In the genomic region with DNA sequence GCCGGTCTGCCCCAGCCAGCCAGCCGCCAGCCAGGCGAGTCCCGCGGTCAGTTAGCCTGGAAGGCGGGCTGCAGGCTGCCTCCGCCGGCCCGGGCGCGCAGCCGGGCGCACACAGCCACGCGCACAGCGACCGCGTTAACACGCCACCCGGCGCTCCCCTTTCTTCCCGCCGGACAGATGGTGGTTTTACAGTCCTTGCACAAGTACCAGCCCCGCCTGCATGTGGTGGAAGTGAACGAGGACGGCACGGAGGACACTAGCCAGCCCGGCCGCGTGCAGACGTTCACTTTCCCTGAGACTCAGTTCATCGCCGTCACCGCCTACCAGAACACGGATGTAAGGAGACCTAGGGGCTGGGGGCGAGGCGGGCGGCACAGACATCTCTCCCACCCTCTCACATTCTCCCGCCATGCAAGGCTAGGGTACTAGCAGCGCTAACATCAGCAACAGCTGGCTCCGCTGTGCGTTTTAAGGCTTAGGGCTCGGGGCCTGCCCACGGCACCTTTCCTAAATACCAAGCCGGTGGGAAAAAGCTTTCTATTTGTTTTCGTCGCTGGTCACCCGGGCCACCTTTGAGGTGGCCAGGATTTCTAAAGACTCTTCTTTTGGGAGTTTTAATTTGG, we compare ENCODE assay signal across 9 cellular contexts. TPM values are rescaled to one million over a fixed set of nuclear protein-coding genes. Genes with fewer than 3 reads are reported as not detected.
DNase-seq lines count a peak whose midpoint lies in the region; ATAC-seq and TF ChIP-seq lines count a peak whose summit lies in the region.
"Had no signal": no experiment of that assay in that cellular context is flagged by ENCODE, and none has a peak within 500 bp of the region (broad histone marks: within the 10 kb centered on the region; RNA-seq: fewer than 3 reads in every experiment).

No MANE protein-coding gene starts in this region.

- DNase-seq in BE2C (no peak), left colon (peak; percentile 39 to 59), nucleus accumbens (lab: John Stamatoyannopoulos, UW) (no peak)
- DNase-seq in activated CD8-positive, alpha-beta T cell treated with anti-CD3 and anti-CD28 coated beads, Interleukin-2, amount 10 ng/mL, durations not matched to agents 7 days and 5 days: peak; percentile 28
- DNase-seq: NCI-H1048 had no signal

- peaks cover 84% of the 10 kb centered on the region for H3K27me3 Mint-ChIP-seq in activated CD8-positive, alpha-beta T cell treated with anti-CD3 and anti-CD28 coated beads, Interleukin-2, amount 10 ng/mL, durations not matched to agents 7 days and 5 days (ENCODE audit: low read depth)

- H3K4me3 Mint-ChIP-seq in activated CD8-positive, alpha-beta T cell treated with anti-CD3 and anti-CD28 coated beads, Interleukin-2, amount 10 ng/mL, durations not matched to agents 7 days and 5 days: peak overlapping the region; percentile 67

- intact Hi-C loops in left colon (cut with DNase I, micrococcal nuclease): no loop called here

- ATAC-seq in GM18907 (IDR thresholded peaks at IDR 0.05; ENCODE audit: unreplicated experiment) (peak; percentile 22), left colon (peak; percentile 74), HG02973 (IDR thresholded peaks at IDR 0.05; ENCODE audit: unreplicated experiment) (no peak), GM19035 (IDR thresholded peaks at IDR 0.05; ENCODE audit: unreplicated experiment) (no peak), gastroesophageal sphincter (no peak)
- no peak for ATAC-seq in activated CD8-positive, alpha-beta T cell treated with anti-CD3 and anti-CD28 coated beads, Interleukin-2, amount 10 ng/mL, durations not matched to agents 7 days and 5 days

- CTCF ChIA-PET in activated CD8-positive, alpha-beta T cell treated with anti-CD3 and anti-CD28 coated beads, Interleukin-2, amount 10 ng/mL, durations not matched to agents 7 days and 5 days (lab: Charles Lee): no interaction called here

- H3K4me1 ChIP-seq in BE2C (no peaks in the 10 kb centered on the region), gastroesophageal sphincter (peaks cover 0 to 61% (median 16%) of the 10 kb centered on the region in 3 donors)

- TF ChIP-seq CTCF in BE2C (IDR thresholded peaks at IDR 0.05; ENCODE audit: low read depth, low read length) (no peak), gastroesophageal sphincter (IDR thresholded peaks at IDR 0.05) (no peak)

- no peak overlapping the region for H3K27ac Mint-ChIP-seq in activated CD8-positive, alpha-beta T cell treated with anti-CD3 and anti-CD28 coated beads, Interleukin-2, amount 10 ng/mL, durations not matched to agents 7 days and 5 days

- peaks cover 1% of the 10 kb centered on the region for H3K36me3 Mint-ChIP-seq in activated CD8-positive, alpha-beta T cell treated with anti-CD3 and anti-CD28 coated beads, Interleukin-2, amount 10 ng/mL, durations not matched to agents 7 days and 5 days (ENCODE audit: low read depth)

- peaks cover 78% of the 10 kb centered on the region for H3K27me3 ChIP-seq in BE2C
- peaks cover 100% of the 10 kb centered on the region for H3K27me3 ChIP-seq in gastroesophageal sphincter

- H3K36me3 ChIP-seq in BE2C (no peaks in the 10 kb centered on the region), gastroesophageal sphincter (no peaks in the 10 kb centered on the region)

- peak overlapping the region; percentile 11; the same call in 1 of the 2 replicates for H3K4me3 ChIP-seq in BE2C (ENCODE audit: low read depth, low read length)
- peak overlapping the region in 1 of 2 donors; percentile 18 for H3K4me3 ChIP-seq in gastroesophageal sphincter

- no peak for TF ChIP-seq EP300 in gastroesophageal sphincter (IDR thresholded peaks at IDR 0.05)

- no peak for TF ChIP-seq POLR2A in gastroesophageal sphincter (IDR thresholded peaks at IDR 0.05)

- no peaks in the 10 kb centered on the region for H3K9me3 Mint-ChIP-seq in activated CD8-positive, alpha-beta T cell treated with anti-CD3 and anti-CD28 coated beads, Interleukin-2, amount 10 ng/mL, durations not matched to agents 7 days and 5 days (ENCODE audit: insufficient read depth)

- WGBS in gastroesophageal sphincter (ENCODE audit: low coverage in 1 of 2), 2 donors: 0 to 13% methylated on average over 1 to 9 of the region's 48 CpGs

- no peaks in the 10 kb centered on the region for H3K9me3 ChIP-seq in BE2C
- H3K9me3 ChIP-seq in gastroesophageal sphincter: peaks cover 0 to 8% (median 0%) of the 10 kb centered on the region in 3 donors

- H3K27ac ChIP-seq in gastroesophageal sphincter: no peak overlapping the region

- POLR2A ChIA-PET in activated CD8-positive, alpha-beta T cell treated with anti-CD3 and anti-CD28 coated beads, Interleukin-2, amount 10 ng/mL, durations not matched to agents 7 days and 5 days (lab: Charles Lee): no interaction called here

- H3K4me1 Mint-ChIP-seq in activated CD8-positive, alpha-beta T cell treated with anti-CD3 and anti-CD28 coated beads, Interleukin-2, amount 10 ng/mL, durations not matched to agents 7 days and 5 days (ENCODE audit: low read depth): peaks cover 56% of the 10 kb centered on the region

RNA-seq across cellular contexts. Expression of a gene that starts 2.7 kb away (rescaled TPM):
- not detected for polyA plus RNA-seq in BE2C (2012; ENCODE audit: insufficient read depth, insufficient read length, low read depth)
- under 1 TPM in 1 of 2 experiments, not detected in 1; 0.10 TPM for total RNA-seq in activated CD8-positive, alpha-beta T cell treated with anti-CD3 and anti-CD28 coated beads, Interleukin-2, amount 10 ng/mL, durations not matched to agents 7 days and 5 days
- not detected for total RNA-seq in left colon
- not detected for total RNA-seq in gastroesophageal sphincter

Comparison
In these comparisons a context has a peak if more than half of its experiments do, and no peak if none do; other contexts are left out.
1. DNase-seq: peak in activated CD8-positive, alpha-beta T cell treated with anti-CD3 and anti-CD28 coated beads, Interleukin-2, amount 10 ng/mL, durations not matched to agents 7 days and 5 days (single experiment) and left colon (2 of 2); none in BE2C (single experiment) and nucleus accumbens (0 of 56).
2. ATAC-seq: peak in GM18907 (single experiment) and left colon (single experiment); none in activated CD8-positive, alpha-beta T cell treated with anti-CD3 and anti-CD28 coated beads, Interleukin-2, amount 10 ng/mL, durations not matched to agents 7 days and 5 days (single experiment), HG02973 (single experiment), GM19035 (single experiment) and gastroesophageal sphincter (single experiment).